35 cellular contexts compared by ENCODE assay signal in genomic region chr1:50860702-50861101, GRCh38.
DNase-seq lines count a peak whose midpoint lies in the region; ATAC-seq, FAIRE-seq and TF ChIP-seq lines count a peak whose summit lies in the region.
"Had no signal": no experiment of that assay in that cellular context is flagged by ENCODE, and none has a peak within 500 bp of the region (broad histone marks: within the 10 kb centered on the region; RNA-seq: fewer than 3 reads in every experiment).

No MANE protein-coding gene starts in this region.

- no peak for ATAC-seq in K562
- ATAC-seq in HG03139 (IDR thresholded peaks at IDR 0.05; ENCODE audit: unreplicated experiment): no peak
- ATAC-seq in HG02840 (IDR thresholded peaks at IDR 0.05; ENCODE audit: low FRiP score, unreplicated experiment): no peak
- ATAC-seq in omental fat pad (ENCODE audit: low FRiP score): no peak
- ATAC-seq: A549; CD8-positive, alpha-beta T cell had no signal

- no peak overlapping the region for H3K9ac ChIP-seq in K562 (ENCODE audit: insufficient read depth in 1 of 2, low read depth in 2 of 2, low read length in 2 of 2)
- H3K9ac ChIP-seq: BLaER1; BLaER1 treated with 17β-estradiol and CSF1 and Interleukin-3, amounts not matched to agents 10 nM and 100 nM had no signal

- no peak for TF ChIP-seq CTCF in HEK293 (tag by site-specific recombination; IDR thresholded peaks at IDR 0.05)
- TF ChIP-seq CTCF in K562 (IDR thresholded peaks at IDR 0.05 in 2 of 3, conservative IDR thresholded peaks at IDR 0.05 in 1 of 3; ENCODE audit: insufficient read depth in 2 of 3, low read depth in 1 of 3, low read length in 3 of 3): no peak
- TF ChIP-seq CTCF in omental fat pad (IDR thresholded peaks at IDR 0.05): no peak

- CTCF ChIA-PET in HEK293 (lab: Yijun Ruan, JAX) (no interaction called here), K562 (lab: Yijun Ruan, JAX; ENCODE audit: low intra/inter-chr PET ratio) (interaction anchor here (0.5 kb wide), 1 partner anchor 9 kb away, joined by 3 read pairs; no protein-coding TSS in a partner anchor)

- TF ChIP-seq EP300 in K562 (IDR thresholded peaks at IDR 0.05; ENCODE audit: low read length): no peak

- FAIRE-seq in GM12891 (lab: Jason Lieb, UNC) (peak; percentile 61), GM19239 (lab: Jason Lieb, UNC) (peak; percentile 28), K562 (lab: Jason Lieb, UNC) (no peak)
- FAIRE-seq: A204.1, A549, D721Med had no signal

- no peak for TF ChIP-seq RAD21 in K562 (CRISPR knock-in tag; conservative IDR thresholded peaks at IDR 0.05 in 1 of 2, IDR thresholded peaks at IDR 0.05 in 1 of 2)

- H3K36me3 ChIP-seq in HEK293 (ENCODE audit: control insufficient read depth in 2 of 2, insufficient read depth in 1 of 2, low read length in 2 of 2) (no peaks in the 10 kb centered on the region), K562 (ENCODE audit: control insufficient read depth, insufficient read depth, low read length) (peaks cover 7% of the 10 kb centered on the region; the same call in 2 of the 3 replicates)
- H3K36me3 ChIP-seq: BE2C had no signal

- H3K4me1 ChIP-seq in HEK293 (ENCODE audit: control insufficient read depth, insufficient read depth, low read length) (no peaks in the 10 kb centered on the region), K562 (replicated peaks in 1 of 2; ENCODE audit: control insufficient read depth in 2 of 2, insufficient read depth in 2 of 2, low read length in 2 of 2) (no peaks in the 10 kb centered on the region)
- H3K4me1 ChIP-seq: A549; BE2C; BLaER1 treated with 17β-estradiol and CSF1 and Interleukin-3, amounts not matched to agents 10 nM and 100 nM; Caco-2 had no signal

- no peak overlapping the region for H3K4me2 ChIP-seq in K562 (ENCODE audit: insufficient read depth, low read length)
- H3K4me2 ChIP-seq: A549; BLaER1; BLaER1 treated with 17β-estradiol and CSF1 and Interleukin-3, amounts not matched to agents 10 nM and 100 nM had no signal

- no peak overlapping the region for H2AFZ ChIP-seq in K562 (ENCODE audit: low read depth, low read length)

- H3K4me3 ChIP-seq in HEK293 (ENCODE audit: low read depth, low read length): no peak overlapping the region
- no peak overlapping the region for H3K4me3 ChIP-seq in K562
- H3K4me3 ChIP-seq: A549; BLaER1; BLaER1 treated with 17β-estradiol and CSF1 and Interleukin-3, amounts not matched to agents 10 nM and 100 nM had no signal

- H4K20me1 ChIP-seq in K562 (replicated peaks; ENCODE audit: control insufficient read depth, insufficient read depth, low read length): no peaks in the 10 kb centered on the region

- no peaks in the 10 kb centered on the region for H3K27me3 ChIP-seq in K562 (ENCODE audit: control insufficient read depth in 2 of 2, insufficient read depth in 2 of 2, low read length in 2 of 2)
- H3K27me3 ChIP-seq: BE2C; BLaER1; BLaER1 treated with 17β-estradiol and CSF1 and Interleukin-3, amounts not matched to agents 10 nM and 100 nM had no signal

- in situ Hi-C loops in K562 (cut with MboI): no loop called here

- DNase-seq in GM12891 (ENCODE audit: insufficient read length, low spot score) (no peak), GM19239 (ENCODE audit: insufficient read length, low spot score) (no peak), K562 (ENCODE audit: extremely low read depth in 1 of 4, low spot score in 3 of 4) (no peak), superior temporal gyrus (ENCODE audit: extremely low spot score) (no peak), omental fat pad (ENCODE audit: low spot score) (no peak)
- DNase-seq: 8988T; ACHN; AML-193; BE2C; C1 segment of cervical spinal cord; Caco-2; Calu3; CD4-positive, alpha-beta memory T cell; CD4-positive, alpha-beta T cell; CD4-positive, CD25-positive, alpha-beta regulatory T cell; CD8-positive, alpha-beta memory T cell; CD8-positive, alpha-beta T cell; COR-L47; DMS 273 treated with DMSO at 0.1 percent for 48 hours; DMS153; DMS53; DMS79; DMS79 treated with DMSO at 0.1 percent for 48 hours; DND-41; EL had no signal

- POLR2A ChIA-PET in HEK293 (lab: Yijun Ruan, JAX): no interaction called here
- POLR2A ChIA-PET in K562 (lab: Yijun Ruan, JAX): interaction anchor here (0.7 kb wide), 1 partner anchor 10 kb away, joined by 4 read pairs; no protein-coding TSS in a partner anchor

- WGBS in K562 (ENCODE audit: insufficient coverage, low coverage, missing lambda C conversion rate): 95% methylated on average over 4 of the region's 4 CpGs

- peaks cover 74% of the 10 kb centered on the region for H3K79me2 ChIP-seq in K562 (ENCODE audit: control insufficient read depth, insufficient read depth, low read length)

- no peaks in the 10 kb centered on the region for H3K9me3 ChIP-seq in HEK293 (ENCODE audit: control insufficient read depth, insufficient read depth, low read depth, low read length)
- 0 out of 2 replicates have a peak, but pooled peaks cover 1% of the 10 kb centered on the region for H3K9me3 ChIP-seq in K562 (replicated peaks; ENCODE audit: control insufficient read depth, insufficient read depth, low read depth, low read length)
- H3K9me3 ChIP-seq: BE2C had no signal

- TF ChIP-seq POLR2A in GM12891 (IDR thresholded peaks at IDR 0.05; ENCODE audit: low read depth, low read length) (no peak), K562 (conservative IDR thresholded peaks at IDR 0.05) (no peak)

- BruUV-seq in K562 (replicated peaks; lab: Mats Ljungman, UMichigan): no TSS peak

- no peaks in the 10 kb centered on the region for H3K9me1 ChIP-seq in K562 (ENCODE audit: control insufficient read depth, insufficient read depth, low read length)

- intact Hi-C loops in K562 (cut with micrococcal nuclease): no loop called here

- H3K27ac ChIP-seq in HEK293 (ENCODE audit: extremely low read depth, low read depth, low read length): no peak overlapping the region
- H3K27ac ChIP-seq in K562 (ENCODE audit: extremely low read depth, low read depth, low read length): no peak overlapping the region
- H3K27ac ChIP-seq: 22Rv1; A549; BLaER1; BLaER1 treated with 17β-estradiol and CSF1 and Interleukin-3, amounts not matched to agents 10 nM and 100 nM; C4-2B had no signal

TF ChIP-seq in GM12891, 5 proteins besides CTCF, POLR2A, EP300 and RAD21:
- TF ChIP-seq POLR2AphosphoS5 (IDR thresholded peaks at IDR 0.05; ENCODE audit: low read depth, low read length) (no peak), PAX5 (IDR thresholded peaks at IDR 0.05; ENCODE audit: insufficient read depth, low read length, severe bottlenecking) (no peak), TAF1 (IDR thresholded peaks at IDR 0.05; ENCODE audit: low read depth, low read length) (no peak)

TF ChIP-seq in HEK293, 187 proteins besides CTCF, POLR2A, EP300 and RAD21:
- TF ChIP-seq ZNF146 (tag by site-specific recombination; IDR thresholded peaks at IDR 0.05) (peak; percentile 87), GFI1B (tag by site-specific recombination; IDR thresholded peaks at IDR 0.05) (no peak)
- TF ChIP-seq, protein P1, sequence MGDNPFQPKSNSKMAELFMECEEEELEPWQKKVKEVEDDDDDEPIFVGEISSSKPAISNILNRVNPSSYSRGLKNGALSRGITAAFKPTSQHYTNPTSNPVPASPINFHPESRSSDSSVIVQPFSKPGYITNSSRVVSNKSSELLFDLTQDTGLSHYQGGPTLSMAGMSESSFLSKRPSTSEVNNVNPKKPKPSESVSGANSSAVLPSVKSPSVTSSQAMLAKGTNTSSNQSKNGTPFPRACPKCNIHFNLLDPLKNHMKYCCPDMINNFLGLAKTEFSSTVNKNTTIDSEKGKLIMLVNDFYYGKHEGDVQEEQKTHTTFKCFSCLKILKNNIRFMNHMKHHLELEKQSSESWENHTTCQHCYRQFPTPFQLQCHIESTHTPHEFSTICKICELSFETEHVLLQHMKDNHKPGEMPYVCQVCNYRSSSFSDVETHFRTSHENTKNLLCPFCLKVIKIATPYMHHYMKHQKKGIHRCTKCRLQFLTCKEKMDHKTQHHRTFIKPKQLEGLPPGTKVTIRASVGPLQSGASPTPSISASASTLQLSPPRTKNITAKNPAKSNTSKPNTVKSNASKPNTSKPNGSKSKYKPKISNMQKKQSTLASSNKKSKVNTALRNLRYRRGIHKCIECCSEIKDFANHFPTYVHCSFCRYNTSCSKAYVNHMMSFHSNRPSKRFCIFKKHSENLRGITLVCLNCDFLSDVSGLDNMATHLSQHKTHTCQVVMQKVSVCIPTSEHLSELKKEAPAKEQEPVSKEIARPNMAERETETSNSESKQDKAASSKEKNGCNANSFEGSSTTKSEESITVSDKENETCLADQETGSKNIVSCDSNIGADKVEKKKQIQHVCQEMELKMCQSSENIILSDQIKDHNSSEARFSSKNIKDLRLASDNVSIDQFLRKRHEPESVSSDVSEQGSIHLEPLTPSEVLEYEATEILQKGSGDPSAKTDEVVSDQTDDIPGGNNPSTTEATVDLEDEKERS (tag by site-specific recombination; IDR thresholded peaks at IDR 0.05): 0 out of 2 replicates have a peak, but pooled peaks have one; percentile 8

TF ChIP-seq in K562, 482 proteins besides CTCF, POLR2A, EP300 and RAD21 (continues in another document):
- TF ChIP-seq, protein P2, sequence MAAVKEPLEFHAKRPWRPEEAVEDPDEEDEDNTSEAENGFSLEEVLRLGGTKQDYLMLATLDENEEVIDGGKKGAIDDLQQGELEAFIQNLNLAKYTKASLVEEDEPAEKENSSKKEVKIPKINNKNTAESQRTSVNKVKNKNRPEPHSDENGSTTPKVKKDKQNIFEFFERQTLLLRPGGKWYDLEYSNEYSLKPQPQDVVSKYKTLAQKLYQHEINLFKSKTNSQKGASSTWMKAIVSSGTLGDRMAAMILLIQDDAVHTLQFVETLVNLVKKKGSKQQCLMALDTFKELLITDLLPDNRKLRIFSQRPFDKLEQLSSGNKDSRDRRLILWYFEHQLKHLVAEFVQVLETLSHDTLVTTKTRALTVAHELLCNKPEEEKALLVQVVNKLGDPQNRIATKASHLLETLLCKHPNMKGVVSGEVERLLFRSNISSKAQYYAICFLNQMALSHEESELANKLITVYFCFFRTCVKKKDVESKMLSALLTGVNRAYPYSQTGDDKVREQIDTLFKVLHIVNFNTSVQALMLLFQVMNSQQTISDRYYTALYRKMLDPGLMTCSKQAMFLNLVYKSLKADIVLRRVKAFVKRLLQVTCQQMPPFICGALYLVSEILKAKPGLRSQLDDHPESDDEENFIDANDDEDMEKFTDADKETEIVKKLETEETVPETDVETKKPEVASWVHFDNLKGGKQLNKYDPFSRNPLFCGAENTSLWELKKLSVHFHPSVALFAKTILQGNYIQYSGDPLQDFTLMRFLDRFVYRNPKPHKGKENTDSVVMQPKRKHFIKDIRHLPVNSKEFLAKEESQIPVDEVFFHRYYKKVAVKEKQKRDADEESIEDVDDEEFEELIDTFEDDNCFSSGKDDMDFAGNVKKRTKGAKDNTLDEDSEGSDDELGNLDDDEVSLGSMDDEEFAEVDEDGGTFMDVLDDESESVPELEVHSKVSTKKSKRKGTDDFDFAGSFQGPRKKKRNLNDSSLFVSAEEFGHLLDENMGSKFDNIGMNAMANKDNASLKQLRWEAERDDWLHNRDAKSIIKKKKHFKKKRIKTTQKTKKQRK (IDR thresholded peaks at IDR 0.05; ENCODE audit: borderline replicate concordance, low read depth, low read length): no peak
- TF ChIP-seq BCOR (IDR thresholded peaks at IDR 0.05): 0 out of 2 replicates have a peak, but pooled peaks have one; percentile 23
